Comparison of ENCODE assay signal across 7 cellular contexts in genomic region chr11:123654566-123655081, GRCh38. TPM values are rescaled to one million over a fixed set of nuclear protein-coding genes. Genes with fewer than 3 reads are reported as not detected.
DNase-seq lines count a peak whose midpoint lies in the region; ATAC-seq, FAIRE-seq and TF ChIP-seq lines count a peak whose summit lies in the region.

Gene SCN3B, minus strand, starts transcription at chr11:123654624. Its CDS starts 823 bp downstream, at chr11:123653801.

- no peak within 1 kb of the TSS for H3K27ac ChIP-seq in effector memory CD4-positive, alpha-beta T cell (ENCODE audit: insufficient read depth, low read length, poor library complexity, severe bottlenecking)

- DNase-seq in GM12891 (ENCODE audit: insufficient read length, low spot score) (peak; percentile 72), MG63 (peak; percentile 53), SW480 (ENCODE audit: low spot score) (peak; percentile 74), lower leg skin (ENCODE audit: low spot score in 2 of 2) (peak in 1 of 2 donors; percentile 88)
- DNase-seq in effector memory CD4-positive, alpha-beta T cell = no peak
- peak; percentile 29 for DNase-seq in stimulated activated CD8-positive, alpha-beta memory T cell treated with anti-CD3 and anti-CD28 coated beads, Interleukin-4, amount 100 ng/mL, for 48 hours

- H3K9me3 ChIP-seq in MG63 = no peaks in the 10 kb centered on the region
- H3K9me3 ChIP-seq in effector memory CD4-positive, alpha-beta T cell (ENCODE audit: control insufficient read depth, low read length) = no peaks in the 10 kb centered on the region

- intact Hi-C loops in lower leg skin (cut with DNase I; ENCODE audit: low total_unique reads) = loop anchor here (5.0 kb wide), 1 partner anchor 938 kb away; no protein-coding TSS in a partner anchor

- ATAC-seq in HG03439 (IDR thresholded peaks at IDR 0.05; ENCODE audit: unreplicated experiment) = no peak

- H3K4me3 ChIP-seq in MG63 = peak within 1 kb of the TSS; percentile 45
- H3K4me3 ChIP-seq in effector memory CD4-positive, alpha-beta T cell (ENCODE audit: insufficient read depth, low read depth, low read length, poor library complexity, severe bottlenecking) = peak within 1 kb of the TSS; percentile 57
- H3K4me3 ChIP-seq in lower leg skin (ENCODE audit: low read depth, poor library complexity, severe bottlenecking) = peak within 1 kb of the TSS; percentile 35

- 0 to 2% methylated on average over 29 to 34 of the region's 44 CpGs for WGBS in lower leg skin, 2 donors

- H3K4me1 ChIP-seq in effector memory CD4-positive, alpha-beta T cell (ENCODE audit: control insufficient read depth, insufficient read depth, low read length, poor library complexity, severe bottlenecking) = peaks cover 13% of the 10 kb centered on the region

- TF ChIP-seq POLR2A in GM12891 (IDR thresholded peaks at IDR 0.05; ENCODE audit: low read depth, low read length) (no peak), lower leg skin (IDR thresholded peaks at IDR 0.05) (no peak)

- no peak for TF ChIP-seq CTCF in lower leg skin (IDR thresholded peaks at IDR 0.05)

- no peaks in the 10 kb centered on the region for H3K36me3 ChIP-seq in MG63
- H3K36me3 ChIP-seq in effector memory CD4-positive, alpha-beta T cell (ENCODE audit: control insufficient read depth, insufficient read depth, low read length) = no peaks in the 10 kb centered on the region

- H3K27me3 ChIP-seq in MG63 = peaks cover 18% of the 10 kb centered on the region; the same call in 1 of the 2 replicates
- peaks cover 11% of the 10 kb centered on the region for H3K27me3 ChIP-seq in effector memory CD4-positive, alpha-beta T cell (replicated peaks; ENCODE audit: control insufficient read depth, insufficient read depth, low read length, poor library complexity, severe bottlenecking)

- peak; percentile 72 for FAIRE-seq in GM12891 (lab: Jason Lieb, UNC)

TF ChIP-seq in GM12891, 5 proteins besides CTCF, POLR2A, EP300 and RAD21:
- TF ChIP-seq POLR2AphosphoS5 (IDR thresholded peaks at IDR 0.05; ENCODE audit: low read depth, low read length) (no peak), PAX5 (IDR thresholded peaks at IDR 0.05; ENCODE audit: insufficient read depth, low read length, severe bottlenecking) (no peak), POU2F2 (IDR thresholded peaks at IDR 0.05; ENCODE audit: low read depth, low read length) (no peak), TAF1 (IDR thresholded peaks at IDR 0.05; ENCODE audit: low read depth, low read length) (no peak), SPI1 (IDR thresholded peaks at IDR 0.05; ENCODE audit: low read depth, low read length) (no peak)

RNA-seq across cellular contexts. Expression of gene SCN3B, which starts in this region (rescaled TPM):
- 0.04 TPM for polyA plus RNA-seq in GM12891 (2012; ENCODE audit: low read depth, missing spikeins)
- total RNA-seq in MG63 (2014; rRNA removed; shearing (Covaris generic); ENCODE audit: low replicate concordance) = not detected in 2 replicates
- total RNA-seq in lower leg skin = 1 to 10 TPM in 2 of 4 donors, under 1 TPM in 2; 0.51 to 5.1 (median 0.92) TPM

Comparison
In these comparisons a context has a peak if more than half of its experiments do, and no peak if none do; other contexts are left out.
1. Peak in DNase-seq and H3K4me3 ChIP-seq in MG63; RNA of the gene not detected or under 1 TPM.
2. DNase-seq: peak in GM12891 (single experiment), SW480 (single experiment) and stimulated activated CD8-positive, alpha-beta memory T cell treated with anti-CD3 and anti-CD28 coated beads, Interleukin-4, amount 100 ng/mL, for 48 hours (single experiment); none in effector memory CD4-positive, alpha-beta T cell (0 of 3).
3. Peak in every context shown above with its lines, with median percentiles within 50 percentile points of each other: H3K4me3 ChIP-seq.